ENCODE assay signal across 25 cellular contexts in the genomic region with DNA sequence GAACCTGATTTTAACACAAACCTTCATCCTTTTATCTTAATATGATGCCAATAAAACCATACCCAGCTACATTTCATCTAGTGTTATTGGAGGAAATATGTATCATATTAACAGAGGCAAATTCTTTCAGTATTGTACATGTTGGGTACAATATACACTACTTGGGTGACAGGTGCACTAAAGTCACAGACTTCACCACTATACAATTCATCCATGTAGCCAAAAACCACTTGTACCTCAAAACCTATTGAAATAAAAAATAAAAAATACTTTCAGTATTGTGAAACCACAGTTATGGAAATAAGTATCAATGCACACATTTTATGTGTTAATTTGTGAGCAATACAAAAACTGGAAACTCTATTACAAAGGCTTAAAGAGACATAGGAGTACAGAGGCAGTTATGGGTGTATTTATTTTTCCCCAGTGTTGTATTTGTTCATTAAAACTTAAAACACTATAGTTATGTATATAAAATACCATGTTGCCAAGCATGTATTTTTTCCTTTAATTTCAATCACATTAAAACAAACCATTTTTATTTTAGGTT. TPM values are rescaled to one million over a fixed set of nuclear protein-coding genes. Genes with fewer than 3 reads are reported as not detected.
"Had no signal": no experiment of that assay in that cellular context is flagged by ENCODE, and none has a peak within 500 bp of the region (broad histone marks: within the 10 kb centered on the region; RNA-seq: fewer than 3 reads in every experiment).

No MANE protein-coding gene starts in this region.

- DNase-seq: activated CD4-positive, alpha-beta T cell treated with anti-CD3 and anti-CD28 coated beads for 4 hours; activated CD4-positive, CD25-positive, alpha-beta regulatory T cell; activated CD8-positive, alpha-beta memory T cell treated with anti-CD3 and anti-CD28 coated beads, Interleukin-2, amount 10 ng/mL, durations not matched to agents 7 days and 5 days; activated effector memory CD4-positive, alpha-beta T cell treated with Interleukin-2 at 50 U/mL for 16 hours; activated naive CD4-positive, alpha-beta T cell; amygdala; brain microvascular endothelial cell; colonic mucosa; MG63; MV-4-11; NCI-H1092 treated with DMSO at 0.1 percent for 48 hours; NCI-H1436 treated with DMSO at 0.1 percent for 48 hours; NCI-H187; NCI-H2081; NCI-H510A treated with DMSO at 0.1 percent for 48 hours; Peyer's patch; Right ventricle myocardium superior; SJCRH30; SK-N-SH; T-helper 1 cell had no signal

- H3K4me1 ChIP-seq: colonic mucosa, Peyer's patch, SJCRH30 had no signal

- H3K9me3 ChIP-seq: colonic mucosa, MG63, Peyer's patch, SJCRH30, SK-N-SH had no signal

- ATAC-seq: activated CD8-positive, alpha-beta memory T cell treated with anti-CD3 and anti-CD28 coated beads, Interleukin-2, amount 10 ng/mL, durations not matched to agents 7 days and 5 days had no signal

- H3K9me3 Mint-ChIP-seq: activated naive CD4-positive, alpha-beta T cell treated with anti-CD3 and anti-CD28 coated beads, Interleukin-2, amount 50 U/mL, for 24 hours had no signal

- H3K4me3 Mint-ChIP-seq: activated CD8-positive, alpha-beta memory T cell treated with anti-CD3 and anti-CD28 coated beads, Interleukin-2, amount 10 ng/mL, durations not matched to agents 7 days and 5 days; activated naive CD4-positive, alpha-beta T cell treated with anti-CD3 and anti-CD28 coated beads, Interleukin-2, amount 50 U/mL, for 24 hours had no signal

- H3K27me3 Mint-ChIP-seq: activated CD8-positive, alpha-beta memory T cell treated with anti-CD3 and anti-CD28 coated beads, Interleukin-2, amount 10 ng/mL, durations not matched to agents 7 days and 5 days; activated naive CD4-positive, alpha-beta T cell treated with anti-CD3 and anti-CD28 coated beads, Interleukin-2, amount 50 U/mL, for 24 hours had no signal

- H3K27ac ChIP-seq: brain microvascular endothelial cell, cardiac muscle cell, colonic mucosa, Peyer's patch, RWPE1, SJCRH30, VCaP had no signal

- H3K36me3 ChIP-seq: brain microvascular endothelial cell, cardiac muscle cell, colonic mucosa, MG63, SJCRH30 had no signal

- H3K27ac Mint-ChIP-seq: activated CD8-positive, alpha-beta memory T cell treated with anti-CD3 and anti-CD28 coated beads, Interleukin-2, amount 10 ng/mL, durations not matched to agents 7 days and 5 days; activated naive CD4-positive, alpha-beta T cell treated with anti-CD3 and anti-CD28 coated beads, Interleukin-2, amount 50 U/mL, for 24 hours had no signal

- H3K27me3 ChIP-seq: brain microvascular endothelial cell, cardiac muscle cell, colonic mucosa, MG63, Peyer's patch, SJCRH30 had no signal

- H3K4me3 ChIP-seq: cardiac muscle cell, colonic mucosa, MG63, Peyer's patch, SJCRH30 had no signal

RNA-seq across cellular contexts. Expression of a gene that starts 25.1 kb away (rescaled TPM):
- total RNA-seq: activated CD8-positive, alpha-beta memory T cell treated with anti-CD3 and anti-CD28 coated beads, Interleukin-2, amount 10 ng/mL, durations not matched to agents 7 days and 5 days; Right ventricle myocardium superior; SJCRH30; T-helper 2 cell treated with Interferon-gamma antibody and Interleukin-4, amounts not matched to agents 100 ng/mL and 5 ng/mL, for 36 hours had no signal
